In the genomic region with DNA sequence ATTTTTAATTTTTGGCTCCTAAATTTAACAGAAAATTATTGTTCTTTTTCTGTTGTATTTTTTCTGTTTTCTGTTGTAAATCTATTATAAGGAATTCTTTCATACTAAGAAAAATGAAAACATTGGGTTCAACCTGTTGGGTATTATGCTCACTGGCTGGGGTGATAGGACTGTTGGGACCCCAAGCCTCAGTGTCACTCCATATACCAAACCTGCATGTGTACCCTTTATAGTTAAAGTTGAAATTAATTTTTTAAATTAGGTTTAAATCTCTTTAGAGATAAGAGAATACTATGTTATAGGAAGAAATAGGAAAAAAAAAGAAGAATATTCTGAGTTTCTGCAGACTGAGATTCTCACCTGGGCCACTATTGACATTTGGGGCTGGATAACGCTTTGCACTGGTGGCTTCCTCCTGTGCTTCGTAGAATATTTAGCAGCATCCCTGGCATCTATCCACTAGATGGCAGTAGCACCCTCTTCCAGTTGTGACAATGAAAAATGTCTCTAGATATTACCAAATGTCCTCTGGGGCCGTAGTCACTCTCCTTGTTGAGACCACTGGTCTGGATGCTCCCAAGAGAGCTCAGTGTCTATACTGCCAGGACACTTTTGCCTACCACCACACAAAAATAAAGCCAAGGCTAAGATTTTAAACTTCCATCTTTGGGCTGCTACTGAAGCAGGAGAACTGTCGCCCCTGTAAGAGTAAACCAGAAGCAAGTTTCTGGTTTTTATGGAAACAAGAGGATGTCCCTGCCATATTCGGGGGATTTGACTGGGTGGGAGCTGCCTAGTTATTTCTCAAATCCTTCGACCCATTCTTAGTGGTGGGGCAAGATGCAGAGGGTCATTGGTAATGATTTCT, we compare ENCODE assay signal across 8 cellular contexts. TPM values are rescaled to one million over a fixed set of nuclear protein-coding genes. Genes with fewer than 3 reads are reported as not detected.
A peak's percentile ranks its signal among the peaks of the same experiment; 100 is the strongest.
DNase-seq lines count a peak whose midpoint lies in the region; ATAC-seq and TF ChIP-seq lines count a peak whose summit lies in the region.

No MANE protein-coding gene starts in this region.

- no peaks in the 10 kb centered on the region for H3K9me3 Mint-ChIP-seq in CD4-positive, CD25-positive, alpha-beta regulatory T cell
- no peaks in the 10 kb centered on the region for H3K9me3 Mint-ChIP-seq in activated T-cell treated with anti-CD3 and anti-CD28 coated beads, Interleukin-2, amount 50 U/mL, for 72 hours

- no peak overlapping the region for H3K27ac ChIP-seq in CD4-positive, CD25-positive, alpha-beta regulatory T cell (ENCODE audit: insufficient read depth, low read length, poor library complexity, severe bottlenecking)
- H3K27ac ChIP-seq in PC-9 = no peak overlapping the region

- H3K9me2 ChIP-seq in PC-9 (ENCODE audit: insufficient read depth) = no peaks in the 10 kb centered on the region

- H3K27ac Mint-ChIP-seq in CD4-positive, CD25-positive, alpha-beta regulatory T cell = peak overlapping the region; percentile 63 to 93 (median 91)
- H3K27ac Mint-ChIP-seq in activated T-cell treated with anti-CD3 and anti-CD28 coated beads, Interleukin-2, amount 50 U/mL, for 72 hours = no peak overlapping the region

- peaks cover 31% of the 10 kb centered on the region for H3K36me3 Mint-ChIP-seq in CD4-positive, CD25-positive, alpha-beta regulatory T cell
- peaks cover 4 to 19% of the 10 kb centered on the region in 2 donors for H3K36me3 Mint-ChIP-seq in activated T-cell treated with anti-CD3 and anti-CD28 coated beads, Interleukin-2, amount 50 U/mL, for 72 hours (ENCODE audit: insufficient read depth in 2 of 2)

- H2AFZ ChIP-seq in PC-9 = no peak overlapping the region

- H3F3A ChIP-seq in PC-9 (ENCODE audit: insufficient read depth, low read depth) = no peaks in the 10 kb centered on the region

- H3K4me3 ChIP-seq in CD4-positive, CD25-positive, alpha-beta regulatory T cell (ENCODE audit: low read depth, low read length) = no peak overlapping the region
- H3K4me3 ChIP-seq in PC-9 (no peak overlapping the region), fibroblast of mammary gland (ENCODE audit: control insufficient read depth, low read depth, low read length) (no peak overlapping the region)

- CTCF ChIA-PET in PC-9 (lab: Charles Lee) = no interaction called here

- H3K4me2 ChIP-seq in PC-9 = no peak overlapping the region

- H3K79me2 ChIP-seq in PC-9 (ENCODE audit: low read depth) = peaks cover 12% of the 10 kb centered on the region

- no peaks in the 10 kb centered on the region for H3K27me3 Mint-ChIP-seq in CD4-positive, CD25-positive, alpha-beta regulatory T cell
- no peaks in the 10 kb centered on the region for H3K27me3 Mint-ChIP-seq in activated T-cell treated with anti-CD3 and anti-CD28 coated beads, Interleukin-2, amount 50 U/mL, for 72 hours (ENCODE audit: low read depth)

- peak; percentile 44 to 78 (median 75) for DNase-seq in CD4-positive, CD25-positive, alpha-beta regulatory T cell
- DNase-seq in HT-29 (ENCODE audit: low spot score) (peak; percentile 73), PC-9 (peak; percentile 35 to 43), fibroblast of mammary gland (ENCODE audit: low read depth) (peak; percentile 68), nucleus accumbens (lab: John Stamatoyannopoulos, UW) (peak in 36 of 56 donors; percentile 0 to 53 (median 16)), occipital lobe (lab: John Stamatoyannopoulos, UW) (no peak)
- peak; percentile 55 to 58 for DNase-seq in activated T-cell treated with anti-CD3 and anti-CD28 coated beads, Interleukin-2, amount 50 U/mL, for 72 hours

- no TSS peak for BruUV-seq in PC-9 (replicated peaks; lab: Mats Ljungman, UMichigan)

- H3K36me3 ChIP-seq in CD4-positive, CD25-positive, alpha-beta regulatory T cell (ENCODE audit: control insufficient read depth, insufficient read depth, low read length) = peaks cover 4% of the 10 kb centered on the region
- no peaks in the 10 kb centered on the region for H3K36me3 ChIP-seq in PC-9 (ENCODE audit: low read depth)

- intact Hi-C loops in PC-9 (cut with micrococcal nuclease; ENCODE audit: unreplicated experiment) = loop anchor here (5.0 to 10.0 kb wide), 2 partner anchors 528 to 1010 kb away; no protein-coding TSS in a partner anchor

- TF ChIP-seq CTCF in PC-9 (conservative IDR thresholded peaks at IDR 0.05) (peak; percentile 74), fibroblast of mammary gland (conservative IDR thresholded peaks at IDR 0.05; ENCODE audit: control insufficient read depth, insufficient read depth, low read depth, low read length) (peak; percentile 89)

- H3K4me3 Mint-ChIP-seq in CD4-positive, CD25-positive, alpha-beta regulatory T cell = peak overlapping the region in 1 of 4 donors; percentile 1
- H3K4me3 Mint-ChIP-seq in activated T-cell treated with anti-CD3 and anti-CD28 coated beads, Interleukin-2, amount 50 U/mL, for 72 hours = no peak overlapping the region

- peaks cover 8% of the 10 kb centered on the region for H3K4me1 ChIP-seq in CD4-positive, CD25-positive, alpha-beta regulatory T cell (ENCODE audit: control insufficient read depth, insufficient read depth, low read length, poor library complexity, severe bottlenecking)
- no peaks in the 10 kb centered on the region for H3K4me1 ChIP-seq in PC-9 (replicated peaks; ENCODE audit: insufficient read depth)

- H3K9me3 ChIP-seq in CD4-positive, CD25-positive, alpha-beta regulatory T cell (ENCODE audit: control insufficient read depth in 2 of 2, low read length in 2 of 2) = no peaks in the 10 kb centered on the region
- no peaks in the 10 kb centered on the region for H3K9me3 ChIP-seq in PC-9 (ENCODE audit: insufficient read depth, low read depth)

- no peaks in the 10 kb centered on the region for H3K27me3 ChIP-seq in CD4-positive, CD25-positive, alpha-beta regulatory T cell (ENCODE audit: control insufficient read depth, insufficient read depth, low read length)
- H3K27me3 ChIP-seq in PC-9 (ENCODE audit: insufficient read depth, low read depth) = no peaks in the 10 kb centered on the region

- H3K4me1 Mint-ChIP-seq in CD4-positive, CD25-positive, alpha-beta regulatory T cell = peaks cover 8 to 20% (median 11%) of the 10 kb centered on the region in 4 donors
- H3K4me1 Mint-ChIP-seq in activated T-cell treated with anti-CD3 and anti-CD28 coated beads, Interleukin-2, amount 50 U/mL, for 72 hours (ENCODE audit: low read depth) = no peaks in the 10 kb centered on the region

- ATAC-seq in CD4-positive, CD25-positive, alpha-beta regulatory T cell (ENCODE audit: low read depth in 2 of 2) = peak; percentile 76 to 80
- peak; percentile 74 for ATAC-seq in GM19328 (IDR thresholded peaks at IDR 0.05; ENCODE audit: unreplicated experiment)
- peak; percentile 61 to 73 for ATAC-seq in activated T-cell treated with anti-CD3 and anti-CD28 coated beads, Interleukin-2, amount 50 U/mL, for 72 hours (replicated peaks in 1 of 2)

- H4K20me1 ChIP-seq in PC-9 (ENCODE audit: insufficient read depth) = peaks cover 7% of the 10 kb centered on the region

- POLR2A ChIA-PET in PC-9 (lab: Charles Lee; ENCODE audit: unreplicated experiment) = no interaction called here

RNA-seq across cellular contexts. Expression of a gene that starts 22.4 kb away (rescaled TPM):
- not detected for total RNA-seq in CD4-positive, CD25-positive, alpha-beta regulatory T cell
- under 1 TPM in 3 of 4 donors, not detected in 1; 0.11 to 0.17 (median 0.17) TPM for polyA plus RNA-seq in CD4-positive, CD25-positive, alpha-beta regulatory T cell
- total RNA-seq in HT-29 (2014; rRNA removed; shearing (Covaris generic)) = 0.13 TPM in 1 of 2 replicates, not detected in the other
- total RNA-seq in PC-9 (2021) (1.1 and 2.7 TPM in 2 replicates), occipital lobe (0.16 TPM)
- 1 to 10 TPM; 1.6 to 2.3 TPM for total RNA-seq in activated T-cell treated with anti-CD3 and anti-CD28 coated beads, Interleukin-2, amount 50 U/mL, for 72 hours

RNA-seq across cellular contexts. Expression of a gene that starts 51.0 kb away (rescaled TPM):
- 74.3 TPM for total RNA-seq in CD4-positive, CD25-positive, alpha-beta regulatory T cell
- polyA plus RNA-seq in CD4-positive, CD25-positive, alpha-beta regulatory T cell = 10 to 100 TPM; 34.9 to 69.5 (median 44.0) TPM
- total RNA-seq in HT-29 (2014; rRNA removed; shearing (Covaris generic)) = 0.71 and 1.8 TPM in 2 replicates
- total RNA-seq in PC-9 (2021) (10.9 and 12.1 TPM in 2 replicates), occipital lobe (7.0 TPM)
- 10 to 100 TPM; 10.5 to 11.7 TPM for total RNA-seq in activated T-cell treated with anti-CD3 and anti-CD28 coated beads, Interleukin-2, amount 50 U/mL, for 72 hours
